In the genomic region with DNA sequence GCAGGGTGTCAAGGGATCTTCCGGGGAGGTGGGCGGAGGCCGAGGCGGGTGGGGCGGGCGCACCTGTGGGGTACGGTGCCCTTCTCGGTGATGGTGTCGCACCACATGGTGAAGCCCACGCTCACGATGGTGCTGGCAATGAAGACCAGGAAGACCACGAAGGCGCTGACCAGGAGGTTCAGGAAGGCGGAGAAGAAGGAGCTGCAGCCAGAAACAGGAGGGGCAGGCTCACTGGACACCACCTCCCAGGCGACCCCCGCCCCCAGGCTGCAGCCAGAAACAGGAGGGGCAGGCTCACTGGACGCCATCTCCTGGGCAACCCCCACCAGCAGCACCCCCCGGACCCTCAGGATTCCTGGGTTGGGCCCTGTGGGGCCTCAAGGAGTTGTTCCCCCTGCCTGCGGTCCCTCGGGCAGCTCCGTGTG, we compare ENCODE assay signal across 18 cellular contexts. TPM values are rescaled to one million over a fixed set of nuclear protein-coding genes. Genes with fewer than 3 reads are reported as not detected.
DNase-seq lines count a peak whose midpoint lies in the region; ATAC-seq, FAIRE-seq and TF ChIP-seq lines count a peak whose summit lies in the region.
"Had no signal": no experiment of that assay in that cellular context is flagged by ENCODE, and none has a peak within 500 bp of the region (broad histone marks: within the 10 kb centered on the region; RNA-seq: fewer than 3 reads in every experiment).

No MANE protein-coding gene starts in this region.

- POLR2A ChIA-PET in SK-N-SH (lab: Yijun Ruan, JAX), result interaction anchor here (1.2 kb wide), 1 partner anchor 135 kb away, joined by 3 read pairs; no protein-coding TSS in a partner anchor

- TF ChIP-seq RAD21 in SK-N-SH (IDR thresholded peaks at IDR 0.05; ENCODE audit: low read length), result no peak

- 75% methylated on average over 20 of the region's 21 CpGs for WGBS in SK-N-SH (ENCODE audit: low lambda C conversion rate)

- no peak for TF ChIP-seq CTCF in SK-N-SH (IDR thresholded peaks at IDR 0.05)
- no peak for TF ChIP-seq CTCF in kidney (IDR thresholded peaks at IDR 0.05; ENCODE audit: borderline replicate concordance, extremely low read depth, insufficient read depth)

- TF ChIP-seq EP300 in SK-N-SH (IDR thresholded peaks at IDR 0.05; ENCODE audit: borderline replicate concordance in 1 of 2, low read depth in 1 of 2, low read length in 1 of 2), result no peak

- CTCF ChIA-PET in SK-N-SH (lab: Yijun Ruan, JAX), result interaction anchor here (1.0 to 2.4 kb wide), 2 partner anchors 18 to 33 kb away, joined by 3 to 8 read pairs; a partner anchor contains a TSS

- H3K9me2 ChIP-seq in SK-N-SH, result no peaks in the 10 kb centered on the region

- H3F3A ChIP-seq in SK-N-SH (replicated peaks; ENCODE audit: insufficient read depth), result no peaks in the 10 kb centered on the region

- TF ChIP-seq POLR2A in GM12891 (IDR thresholded peaks at IDR 0.05; ENCODE audit: low read depth, low read length), result no peak

- no peaks in the 10 kb centered on the region for H4K20me1 ChIP-seq in SK-N-SH (ENCODE audit: insufficient read depth)
- H4K20me1 ChIP-seq: BLaER1 had no signal

- H3K9me3 ChIP-seq in SK-N-SH (no peaks in the 10 kb centered on the region), kidney (ENCODE audit: control insufficient read depth in 1 of 2, low read length in 2 of 2) (no peaks in the 10 kb centered on the region)
- H3K9me3 ChIP-seq: BLaER1, Caco-2 had no signal

- no peak overlapping the region for H3K4me2 ChIP-seq in SK-N-SH
- H3K4me2 ChIP-seq: BLaER1, GM23338 had no signal

- intact Hi-C loops in kidney (cut with DNase I), result no loop called here
- intact Hi-C loops in posterior vena cava (cut with DNase I), result no loop called here

- H3K27ac ChIP-seq in SK-N-SH (ENCODE audit: low read depth in 2 of 2, low read length in 1 of 2) (no peak overlapping the region; a peak in 1 of 4 replicates), kidney (ENCODE audit: low read depth in 2 of 2, low read length in 2 of 2) (no peak overlapping the region)
- H3K27ac ChIP-seq: 22Rv1, BLaER1 had no signal

- H2AFZ ChIP-seq in SK-N-SH (ENCODE audit: low read depth), result no peak overlapping the region
- H2AFZ ChIP-seq: GM23338 had no signal

- H3K36me3 ChIP-seq in SK-N-SH (replicated peaks in 1 of 2; ENCODE audit: control insufficient read depth in 1 of 2, insufficient read depth in 2 of 2, low read length in 1 of 2) (no peaks in the 10 kb centered on the region), kidney (ENCODE audit: control insufficient read depth in 1 of 2, insufficient read depth in 2 of 2, low read length in 2 of 2) (no peaks in the 10 kb centered on the region)
- H3K36me3 ChIP-seq: BLaER1 had no signal

- no peaks in the 10 kb centered on the region for H3K27me3 ChIP-seq in SK-N-SH (ENCODE audit: insufficient read depth)
- H3K27me3 ChIP-seq: BLaER1 had no signal

- DNase-seq in SK-N-SH, result peak; percentile 20
- DNase-seq in 8988T, result peak; percentile 17
- peak; percentile 58 for DNase-seq in kidney
- DNase-seq in posterior vena cava (ENCODE audit: low spot score), result peak; percentile 78
- DNase-seq in GM12891 (ENCODE audit: insufficient read length, low spot score), result no peak
- no peak for DNase-seq in DMS153 treated with DMSO at 0.1 percent for 48 hours (lab: John Stamatoyannopoulos, UW; ENCODE audit: unreplicated experiment)
- DNase-seq: AML-193, Caco-2, DMS53, H9 had no signal

- peaks cover 0 to 85% of the 10 kb centered on the region in 2 experiments; a peak in 2 of 4 replicates for H3K4me1 ChIP-seq in SK-N-SH (ENCODE audit: control insufficient read depth in 1 of 2, insufficient read depth in 2 of 2, low read depth in 1 of 2, low read length in 1 of 2)
- H3K4me1 ChIP-seq in kidney (ENCODE audit: control insufficient read depth in 1 of 2, insufficient read depth in 1 of 2, low read depth in 1 of 2, low read length in 2 of 2), result no peaks in the 10 kb centered on the region
- H3K4me1 ChIP-seq: Caco-2 had no signal

- FAIRE-seq in kidney (lab: Jason Lieb, UNC), result no peak
- no peak for FAIRE-seq in GM12891 (lab: Jason Lieb, UNC)

- no peak overlapping the region for H3K4me3 ChIP-seq in SK-N-SH (ENCODE audit: low read depth in 2 of 2, low read length in 1 of 2)
- H3K4me3 ChIP-seq in kidney (ENCODE audit: low read length in 2 of 2), result no peak overlapping the region
- H3K4me3 ChIP-seq: BLaER1, GM23338 had no signal

- no peaks in the 10 kb centered on the region for H3K79me2 ChIP-seq in SK-N-SH (ENCODE audit: insufficient read depth)

- no peak for ATAC-seq in SK-N-SH treated with all-trans-retinoic acid at 6 μM for 48 hours
- ATAC-seq in HG03571 (IDR thresholded peaks at IDR 0.05; ENCODE audit: unreplicated experiment), result no peak
- ATAC-seq: GM23338 had no signal

- H3K9ac ChIP-seq in SK-N-SH (no peak overlapping the region), kidney (ENCODE audit: low read length in 2 of 2) (no peak overlapping the region)
- H3K9ac ChIP-seq: BLaER1 had no signal

TF ChIP-seq in SK-N-SH, 30 proteins besides CTCF, POLR2A, EP300 and RAD21:
- TF ChIP-seq POLR2AphosphoS5 (IDR thresholded peaks at IDR 0.05; ENCODE audit: low read depth, low read length) (no peak), FOXJ3 (CRISPR knock-in tag; IDR thresholded peaks at IDR 0.05) (no peak), RXRA (IDR thresholded peaks at IDR 0.05; ENCODE audit: borderline replicate concordance, low read depth) (no peak)

TF ChIP-seq in SK-N-SH treated with all-trans-retinoic acid at 6 μM for 48 hours, 23 proteins besides CTCF, POLR2A, EP300 and RAD21 (continues in another document):
- TF ChIP-seq ZFP3 (CRISPR knock-in tag; IDR thresholded peaks at IDR 0.05) (no peak), ZNF70 (CRISPR knock-in tag; IDR thresholded peaks at IDR 0.05) (no peak), BACH2 (CRISPR knock-in tag; IDR thresholded peaks at IDR 0.05; ENCODE audit: borderline replicate concordance) (no peak), ARNTL (CRISPR knock-in tag; IDR thresholded peaks at IDR 0.05; ENCODE audit: borderline replicate concordance, low read depth) (no peak), OSR1 (CRISPR knock-in tag; IDR thresholded peaks at IDR 0.05) (no peak)
- TF ChIP-seq, protein P1, sequence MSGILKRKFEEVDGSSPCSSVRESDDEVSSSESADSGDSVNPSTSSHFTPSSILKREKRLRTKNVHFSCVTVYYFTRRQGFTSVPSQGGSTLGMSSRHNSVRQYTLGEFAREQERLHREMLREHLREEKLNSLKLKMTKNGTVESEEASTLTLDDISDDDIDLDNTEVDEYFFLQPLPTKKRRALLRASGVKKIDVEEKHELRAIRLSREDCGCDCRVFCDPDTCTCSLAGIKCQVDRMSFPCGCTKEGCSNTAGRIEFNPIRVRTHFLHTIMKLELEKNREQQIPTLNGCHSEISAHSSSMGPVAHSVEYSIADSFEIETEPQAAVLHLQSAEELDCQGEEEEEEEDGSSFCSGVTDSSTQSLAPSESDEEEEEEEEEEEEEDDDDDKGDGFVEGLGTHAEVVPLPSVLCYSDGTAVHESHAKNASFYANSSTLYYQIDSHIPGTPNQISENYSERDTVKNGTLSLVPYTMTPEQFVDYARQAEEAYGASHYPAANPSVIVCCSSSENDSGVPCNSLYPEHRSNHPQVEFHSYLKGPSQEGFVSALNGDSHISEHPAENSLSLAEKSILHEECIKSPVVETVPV (CRISPR knock-in tag; IDR thresholded peaks at IDR 0.05), result no peak

TF ChIP-seq in GM12891, 5 proteins besides CTCF, POLR2A, EP300 and RAD21:
- TF ChIP-seq POU2F2 (IDR thresholded peaks at IDR 0.05; ENCODE audit: low read depth, low read length) (no peak), SPI1 (IDR thresholded peaks at IDR 0.05; ENCODE audit: low read depth, low read length) (no peak), TAF1 (IDR thresholded peaks at IDR 0.05; ENCODE audit: low read depth, low read length) (no peak), PAX5 (IDR thresholded peaks at IDR 0.05; ENCODE audit: insufficient read depth, low read length, severe bottlenecking) (no peak), POLR2AphosphoS5 (IDR thresholded peaks at IDR 0.05; ENCODE audit: low read depth, low read length) (no peak)

RNA-seq across cellular contexts. Expression of a gene that starts 7.6 kb away (rescaled TPM):
- polyA plus RNA-seq in SK-N-SH (2012; rRNA removed) (1.1 and 1.7 TPM in 2 replicates), kidney (ENCODE audit: insufficient read depth, low read depth, low replicate concordance) (0.67 TPM)
- 1.5 and 1.8 TPM in 2 replicates for polyA plus RNA-seq in SK-N-SH (2012; cell fraction: cytosol; rRNA removed)
- 1.7 and 2.9 TPM in 2 replicates for polyA plus RNA-seq in SK-N-SH (2012; cell fraction: nucleus; rRNA removed)
- total RNA-seq in kidney (0.50 TPM), posterior vena cava (under 1 TPM in 1 of 2 donors, not detected in 1; 0.38 TPM)
- not detected for polyA plus RNA-seq in GM12891 (2012; ENCODE audit: low read depth, missing spikeins)
- total RNA-seq: Caco-2 had no signal
- polyA plus RNA-seq: CD8-positive, alpha-beta memory T cell had no signal

RNA-seq across cellular contexts. Expression of a gene that starts 17.4 kb away (rescaled TPM):
- polyA plus RNA-seq in SK-N-SH (2012; rRNA removed) (0.05 TPM in 1 of 2 replicates, not detected in the other), kidney (ENCODE audit: insufficient read depth, low read depth, low replicate concordance) (3.1 TPM)
- polyA plus RNA-seq in SK-N-SH (2012; cell fraction: cytosol; rRNA removed), result 0.01 TPM in 1 of 2 replicates, not detected in the other
- polyA plus RNA-seq in SK-N-SH (2012; cell fraction: nucleus; rRNA removed), result 0.04 and 0.06 TPM in 2 replicates
- total RNA-seq in kidney (2.1 TPM), posterior vena cava (1 to 10 TPM; 1.4 to 5.9 TPM)
- not detected for polyA plus RNA-seq in GM12891 (2012; ENCODE audit: low read depth, missing spikeins)
- total RNA-seq: Caco-2; CD8-positive, alpha-beta memory T cell; Daoy; GM23338; H9; HT1080 had no signal
- polyA plus RNA-seq: CD8-positive, alpha-beta memory T cell; GM23338 had no signal

Comparison
In these comparisons a context has a peak if more than half of its experiments do, and no peak if none do; other contexts are left out.
1. DNase-seq: peak in SK-N-SH (single experiment), 8988T (single experiment), kidney (single experiment) and posterior vena cava (single experiment); none in GM12891 (single experiment) and DMS153 treated with DMSO at 0.1 percent for 48 hours (single experiment).